21 cellular contexts compared by ENCODE assay signal in genomic region chr3:15660055-15660940, GRCh38.
"Had no signal": no experiment of that assay in that cellular context is flagged by ENCODE, and none has a peak within 500 bp of the region (broad histone marks: within the 10 kb centered on the region; RNA-seq: fewer than 3 reads in every experiment).

No MANE protein-coding gene starts in this region.

- H3K27ac ChIP-seq: brain microvascular endothelial cell, esophagus muscularis mucosa, tibial artery, WERI-Rb-1 had no signal

- H3K36me3 ChIP-seq: brain microvascular endothelial cell, esophagus muscularis mucosa, tibial artery, WERI-Rb-1 had no signal

- H3K4me1 ChIP-seq: esophagus muscularis mucosa, tibial artery had no signal

- DNase-seq: activated CD4-positive, alpha-beta T cell treated with anti-CD3 and anti-CD28 coated beads for 1 hour; activated CD8-positive, alpha-beta memory T cell treated with anti-CD3 and anti-CD28 coated beads for 24 hours; activated CD8-positive, alpha-beta memory T cell treated with anti-CD3 and anti-CD28 coated beads, Interleukin-2, amount 50 U/mL, for 48 hours; activated effector memory CD4-positive, alpha-beta T cell treated with Interleukin-2 at 50 U/mL for 16 hours; activated naive CD4-positive, alpha-beta T cell treated with anti-CD3 and anti-CD28 coated beads, Interleukin-2, amount 10 ng/mL, durations not matched to agents 7 days and 5 days; activated naive CD8-positive, alpha-beta T cell treated with anti-CD3 and anti-CD28 coated beads, Interleukin-2, amount 50 U/mL, for 24 hours; activated T-cell treated with anti-CD3 and anti-CD28 coated beads, Interleukin-2, amount 50 U/mL, for 48 hours; anterior cingulate cortex; brain microvascular endothelial cell; cerebellar nuclear complex; effector memory CD4-positive, alpha-beta T cell; retina; stimulated activated naive CD4-positive, alpha-beta T cell; T-helper 2 cell; tibial artery; WERI-Rb-1 had no signal

- ATAC-seq: activated naive CD8-positive, alpha-beta T cell treated with anti-CD3 and anti-CD28 coated beads, Interleukin-2, amount 50 U/mL, for 24 hours; naive thymus-derived CD8-positive, alpha-beta T cell had no signal

- H3K27me3 ChIP-seq: brain microvascular endothelial cell, esophagus muscularis mucosa, tibial artery had no signal

- H3K27ac Mint-ChIP-seq: activated naive CD4-positive, alpha-beta T cell treated with anti-CD3 and anti-CD28 coated beads, Interleukin-2, amount 10 ng/mL, durations not matched to agents 7 days and 5 days; activated naive CD8-positive, alpha-beta T cell treated with anti-CD3 and anti-CD28 coated beads, Interleukin-2, amount 50 U/mL, for 24 hours; dendritic cell treated with granulocyte-macrophage colony-stimulating factor and Interleukin-4, amounts not matched to agents 40 ng/mL and 50 ng/mL, for 4 days; naive thymus-derived CD8-positive, alpha-beta T cell had no signal

- FAIRE-seq: endothelial cell of umbilical vein, urothelium cell line had no signal

- H3K4me3 Mint-ChIP-seq: activated naive CD4-positive, alpha-beta T cell treated with anti-CD3 and anti-CD28 coated beads, Interleukin-2, amount 10 ng/mL, durations not matched to agents 7 days and 5 days; activated naive CD8-positive, alpha-beta T cell treated with anti-CD3 and anti-CD28 coated beads, Interleukin-2, amount 50 U/mL, for 24 hours; dendritic cell treated with granulocyte-macrophage colony-stimulating factor and Interleukin-4, amounts not matched to agents 40 ng/mL and 50 ng/mL, for 4 days; naive thymus-derived CD8-positive, alpha-beta T cell had no signal

- H3K4me3 ChIP-seq: esophagus muscularis mucosa, tibial artery had no signal
